8 cellular contexts compared by ENCODE assay signal in the genomic region with DNA sequence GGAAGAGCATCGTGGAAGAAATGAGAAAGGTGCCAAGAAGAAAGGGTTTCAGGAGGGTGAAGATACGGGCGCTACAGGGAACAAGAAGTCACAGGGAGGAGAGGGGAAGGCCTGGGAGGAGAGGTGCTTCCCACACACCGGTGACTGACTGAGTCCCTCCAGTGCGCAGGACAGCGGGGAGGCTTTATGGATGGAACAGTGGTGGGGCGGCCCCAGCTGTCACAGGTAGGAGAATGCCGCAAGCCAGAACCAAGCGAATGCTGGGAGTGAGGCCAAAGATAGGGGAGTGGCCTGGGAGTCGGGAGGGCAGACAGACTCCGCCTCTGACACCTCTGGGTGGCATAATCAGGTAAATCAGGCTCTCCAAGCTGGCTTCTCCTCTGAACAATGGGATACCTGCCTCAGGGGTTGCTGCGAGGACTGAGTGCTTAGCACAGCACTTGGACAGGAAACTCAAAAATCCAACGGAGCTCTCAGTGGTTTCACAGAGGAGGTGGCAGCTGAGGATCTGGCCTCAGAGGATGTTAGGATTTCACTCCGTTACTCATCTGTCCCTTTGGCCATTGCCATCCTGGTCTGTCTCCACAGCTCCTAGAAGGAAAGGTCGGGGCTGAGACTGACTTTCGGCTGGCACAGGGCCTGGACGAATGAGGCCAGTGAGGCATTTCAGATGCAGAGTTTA. TPM values are rescaled to one million over a fixed set of nuclear protein-coding genes. Genes with fewer than 3 reads are reported as not detected.
DNase-seq lines count a peak whose midpoint lies in the region; ATAC-seq and TF ChIP-seq lines count a peak whose summit lies in the region.

No MANE protein-coding gene starts in this region.

- H3K27me3 ChIP-seq in neutrophil (no peaks in the 10 kb centered on the region), thyroid gland (no peaks in the 10 kb centered on the region)

- no peaks in the 10 kb centered on the region for H4K20me1 ChIP-seq in OCI-LY7 (ENCODE audit: insufficient read depth, low read length)

- peak overlapping the region; percentile 86 for H2AFZ ChIP-seq in OCI-LY7 (ENCODE audit: low read length)

- intact Hi-C loops in OCI-LY7 (cut with micrococcal nuclease; ENCODE audit: unreplicated experiment) (loop anchor here (2.0 kb wide), 1 partner anchor 51 kb away; the partner anchor contains the start of gene DNAJC7), thyroid gland (cut with DNase I) (loop anchor here (10.0 kb wide), 1 partner anchor 231 kb away; the partner anchor contains the start of gene HAP1)
- intact Hi-C loops in activated T-helper 1 cell treated with anti-CD3 and anti-CD28 coated beads, Interleukin-12 subunit alpha, Interleukin-12 subunit beta, Interleukin-2, Interleukin-4 antibody, amounts not matched to agents 30 ng/mL and 10 ng/mL and 1 ng/mL, durations not matched to agents 14 hours and 24 hours and 36 hours (cut with micrococcal nuclease) = loop anchor here (1.0 to 5.0 kb wide), 8 partner anchors 36 to 856 kb away; partner anchors contain the start of genes BECN1, DHX58, DNAJC7 and KLHL11

- POLR2A ChIA-PET in OCI-LY7 (lab: Charles Lee) = interaction anchor here (0.6 to 1.3 kb wide), 9 partner anchors 29 to 234 kb away, joined by 3 to 10 read pairs (median 3); partner anchors contain the start of gene DNAJC7

- BruUV-seq in OCI-LY7 (replicated peaks; lab: Mats Ljungman, UMichigan) = no TSS peak

- peaks cover 8% of the 10 kb centered on the region for H3K36me3 Mint-ChIP-seq in activated T-helper 1 cell treated with anti-CD3 and anti-CD28 coated beads, Interleukin-12 subunit alpha, Interleukin-12 subunit beta, Interleukin-2, Interleukin-4 antibody, amounts not matched to agents 30 ng/mL and 10 ng/mL and 1 ng/mL, durations not matched to agents 14 hours and 24 hours and 36 hours (ENCODE audit: low read depth)

- CTCF ChIA-PET in OCI-LY7 (lab: Charles Lee; ENCODE audit: unreplicated experiment) = interaction anchor here (1.2 to 1.4 kb wide), 2 partner anchors 50 to 52 kb away, joined by 3 to 4 read pairs; no protein-coding TSS in a partner anchor

- ATAC-seq in GM18520 (IDR thresholded peaks at IDR 0.05; ENCODE audit: unreplicated experiment) = no peak

- H3K4me1 Mint-ChIP-seq in activated T-helper 1 cell treated with anti-CD3 and anti-CD28 coated beads, Interleukin-12 subunit alpha, Interleukin-12 subunit beta, Interleukin-2, Interleukin-4 antibody, amounts not matched to agents 30 ng/mL and 10 ng/mL and 1 ng/mL, durations not matched to agents 14 hours and 24 hours and 36 hours (ENCODE audit: low read depth) = peaks cover 25% of the 10 kb centered on the region

- 2% methylated on average over 15 to 16 of the region's 17 CpGs for WGBS in thyroid gland, 2 donors

- H3K9me3 ChIP-seq in OCI-LY7 (ENCODE audit: low read length) = no peaks in the 10 kb centered on the region
- no peaks in the 10 kb centered on the region for H3K9me3 ChIP-seq in neutrophil
- no peaks in the 10 kb centered on the region for H3K9me3 ChIP-seq in thyroid gland

- H3K36me3 ChIP-seq in OCI-LY7 (ENCODE audit: insufficient read depth, low read length) = peaks cover 18% of the 10 kb centered on the region
- peaks cover 4% of the 10 kb centered on the region for H3K36me3 ChIP-seq in neutrophil
- H3K36me3 ChIP-seq in thyroid gland = peaks cover 0 to 4% of the 10 kb centered on the region in 2 donors

- H3K4me1 ChIP-seq in OCI-LY7 (ENCODE audit: insufficient read depth, low read length, poor library complexity, severe bottlenecking) (peaks cover 35% of the 10 kb centered on the region), neutrophil (ENCODE audit: control insufficient read depth in 1 of 2, insufficient read depth in 1 of 2, low read depth in 1 of 2, low read length in 1 of 2) (peaks cover 20 to 22% of the 10 kb centered on the region in 2 experiments), thyroid gland (peaks cover 12 to 39% of the 10 kb centered on the region in 2 donors)

- H3K4me2 ChIP-seq in OCI-LY7 (ENCODE audit: low read length) = peak overlapping the region; percentile 98

- peak overlapping the region; percentile 92 for H3K4me3 ChIP-seq in OCI-LY7 (ENCODE audit: low read depth, low read length, poor library complexity, severe bottlenecking)
- peak overlapping the region; percentile 65 for H3K4me3 ChIP-seq in fibroblast of the aortic adventitia (ENCODE audit: low read depth, low read length)
- H3K4me3 ChIP-seq in neutrophil (ENCODE audit: low read depth in 1 of 2, low read length in 1 of 2) = peak overlapping the region; percentile 69 to 97
- peak overlapping the region in 2 of 3 donors; percentile 3 to 90 for H3K4me3 ChIP-seq in thyroid gland (replicated peaks in 1 of 3)

- no peaks in the 10 kb centered on the region for H3K9me3 Mint-ChIP-seq in activated T-helper 1 cell treated with anti-CD3 and anti-CD28 coated beads, Interleukin-12 subunit alpha, Interleukin-12 subunit beta, Interleukin-2, Interleukin-4 antibody, amounts not matched to agents 30 ng/mL and 10 ng/mL and 1 ng/mL, durations not matched to agents 14 hours and 24 hours and 36 hours

- peak overlapping the region; percentile 79 for H3K4me3 Mint-ChIP-seq in activated T-helper 1 cell treated with anti-CD3 and anti-CD28 coated beads, Interleukin-12 subunit alpha, Interleukin-12 subunit beta, Interleukin-2, Interleukin-4 antibody, amounts not matched to agents 30 ng/mL and 10 ng/mL and 1 ng/mL, durations not matched to agents 14 hours and 24 hours and 36 hours

- peak overlapping the region; percentile 82 for H3K27ac Mint-ChIP-seq in activated T-helper 1 cell treated with anti-CD3 and anti-CD28 coated beads, Interleukin-12 subunit alpha, Interleukin-12 subunit beta, Interleukin-2, Interleukin-4 antibody, amounts not matched to agents 30 ng/mL and 10 ng/mL and 1 ng/mL, durations not matched to agents 14 hours and 24 hours and 36 hours

- TF ChIP-seq CTCF in OCI-LY7 (conservative IDR thresholded peaks at IDR 0.05; ENCODE audit: low read length) (no peak), fibroblast of the aortic adventitia (IDR thresholded peaks at IDR 0.05; ENCODE audit: insufficient read depth, low read length) (no peak), neutrophil (IDR thresholded peaks at IDR 0.05) (no peak), thyroid gland (IDR thresholded peaks at IDR 0.05) (peak in 1 of 6 experiments; percentile 8)

- TF ChIP-seq POLR2A in thyroid gland (IDR thresholded peaks at IDR 0.05) = peak in 1 of 2 donors; percentile 57

- DNase-seq in DMS79 treated with DMSO at 0.1 percent for 48 hours (lab: John Stamatoyannopoulos, UW) (peak; percentile 94), HT-29 (ENCODE audit: low spot score) (peak; percentile 94), OCI-LY7 (ENCODE audit: low spot score) (peak; percentile 50), fibroblast of the aortic adventitia (ENCODE audit: low read depth) (peak; percentile 6), thyroid gland (peak; percentile 93 to 94)
- peak; percentile 54 for DNase-seq in activated T-helper 1 cell treated with anti-CD3 and anti-CD28 coated beads, Interleukin-12 subunit alpha, Interleukin-12 subunit beta, Interleukin-2, Interleukin-4 antibody, amounts not matched to agents 30 ng/mL and 10 ng/mL and 1 ng/mL, durations not matched to agents 14 hours and 24 hours and 36 hours (ENCODE audit: low spot score)

- no peaks in the 10 kb centered on the region for H3K9me2 ChIP-seq in OCI-LY7 (ENCODE audit: insufficient read depth, low read length)

- H3K27ac ChIP-seq in OCI-LY7 (ENCODE audit: low read depth, low read length, poor library complexity, severe bottlenecking) (peak overlapping the region; percentile 62), neutrophil (peak overlapping the region; percentile 80), thyroid gland (peak overlapping the region; percentile 61 to 91 (median 85))

- H3K79me2 ChIP-seq in OCI-LY7 (ENCODE audit: insufficient read depth, low read depth, low read length) = peaks cover 7% of the 10 kb centered on the region; the same call in 1 of the 2 replicates

- no peaks in the 10 kb centered on the region for H3K27me3 Mint-ChIP-seq in activated T-helper 1 cell treated with anti-CD3 and anti-CD28 coated beads, Interleukin-12 subunit alpha, Interleukin-12 subunit beta, Interleukin-2, Interleukin-4 antibody, amounts not matched to agents 30 ng/mL and 10 ng/mL and 1 ng/mL, durations not matched to agents 14 hours and 24 hours and 36 hours (ENCODE audit: insufficient read depth)

RNA-seq across cellular contexts. Expression of gene CNP, which starts 0.8 kb away (rescaled TPM):
- 73.2 and 88.3 TPM in 2 replicates for total RNA-seq in HT-29 (2014; rRNA removed; shearing (Covaris generic))
- 33.8 and 34.1 TPM in 2 replicates for total RNA-seq in OCI-LY7 (2014; rRNA removed; shearing (Covaris generic))
- total RNA-seq in OCI-LY7 (2022) (43.9 and 50.6 TPM in 2 replicates), fibroblast of the aortic adventitia (ENCODE audit: low replicate concordance) (64.3 and 84.2 TPM in 2 replicates), thyroid gland (10 to 100 TPM; 41.8 to 65.2 (median 53.8) TPM)
- 89.1 and 89.8 TPM in 2 replicates for total RNA-seq in activated T-helper 1 cell treated with anti-CD3 and anti-CD28 coated beads, Interleukin-12 subunit alpha, Interleukin-12 subunit beta, Interleukin-2, Interleukin-4 antibody, amounts not matched to agents 30 ng/mL and 10 ng/mL and 1 ng/mL, durations not matched to agents 14 hours and 24 hours and 36 hours

RNA-seq across cellular contexts. Expression of gene ODAD4, which starts 35.4 kb away (rescaled TPM):
- 0.55 and 0.64 TPM in 2 replicates for total RNA-seq in HT-29 (2014; rRNA removed; shearing (Covaris generic))
- total RNA-seq in OCI-LY7 (2014; rRNA removed; shearing (Covaris generic)) = 1.1 and 3.2 TPM in 2 replicates
- total RNA-seq in OCI-LY7 (2022) (1.3 TPM in 2 replicates), fibroblast of the aortic adventitia (ENCODE audit: low replicate concordance) (0.16 and 1.2 TPM in 2 replicates), thyroid gland (1 to 10 TPM; 3.0 to 8.2 (median 3.8) TPM)
- 0.39 and 0.73 TPM in 2 replicates for total RNA-seq in activated T-helper 1 cell treated with anti-CD3 and anti-CD28 coated beads, Interleukin-12 subunit alpha, Interleukin-12 subunit beta, Interleukin-2, Interleukin-4 antibody, amounts not matched to agents 30 ng/mL and 10 ng/mL and 1 ng/mL, durations not matched to agents 14 hours and 24 hours and 36 hours

RNA-seq across cellular contexts. Expression of gene ACLY, which starts 47.1 kb away (rescaled TPM):
- total RNA-seq in HT-29 (2014; rRNA removed; shearing (Covaris generic)) = 185 and 194 TPM in 2 replicates
- total RNA-seq in OCI-LY7 (2014; rRNA removed; shearing (Covaris generic)) = 102 and 105 TPM in 2 replicates
- 203 and 222 TPM in 2 replicates for total RNA-seq in OCI-LY7 (2022)
- 200 and 211 TPM in 2 replicates for total RNA-seq in activated T-helper 1 cell treated with anti-CD3 and anti-CD28 coated beads, Interleukin-12 subunit alpha, Interleukin-12 subunit beta, Interleukin-2, Interleukin-4 antibody, amounts not matched to agents 30 ng/mL and 10 ng/mL and 1 ng/mL, durations not matched to agents 14 hours and 24 hours and 36 hours
- total RNA-seq in fibroblast of the aortic adventitia (ENCODE audit: low replicate concordance) = 64.1 and 159 TPM in 2 replicates
- total RNA-seq in thyroid gland = 10 to 100 TPM; 62.6 to 85.2 (median 78.8) TPM

RNA-seq across cellular contexts. Expression of gene DNAJC7, which starts 51.4 kb away (rescaled TPM):
- 49.1 and 52.8 TPM in 2 replicates for total RNA-seq in HT-29 (2014; rRNA removed; shearing (Covaris generic))
- total RNA-seq in OCI-LY7 (2014; rRNA removed; shearing (Covaris generic)) = 76.4 and 87.1 TPM in 2 replicates
- total RNA-seq in OCI-LY7 (2022) = 118 and 124 TPM in 2 replicates
- 124 and 129 TPM in 2 replicates for total RNA-seq in activated T-helper 1 cell treated with anti-CD3 and anti-CD28 coated beads, Interleukin-12 subunit alpha, Interleukin-12 subunit beta, Interleukin-2, Interleukin-4 antibody, amounts not matched to agents 30 ng/mL and 10 ng/mL and 1 ng/mL, durations not matched to agents 14 hours and 24 hours and 36 hours
- 58.0 and 131 TPM in 2 replicates for total RNA-seq in fibroblast of the aortic adventitia (ENCODE audit: low replicate concordance)
- 10 to 100 TPM; 62.6 to 84.0 (median 65.6) TPM for total RNA-seq in thyroid gland

RNA-seq across cellular contexts. Expression of gene NKIRAS2, which starts 54.1 kb away (rescaled TPM):
- total RNA-seq in HT-29 (2014; rRNA removed; shearing (Covaris generic)) = 50.1 and 62.1 TPM in 2 replicates
- total RNA-seq in OCI-LY7 (2014; rRNA removed; shearing (Covaris generic)) = 34.8 and 40.2 TPM in 2 replicates
- total RNA-seq in OCI-LY7 (2022) (32.8 and 38.1 TPM in 2 replicates), fibroblast of the aortic adventitia (ENCODE audit: low replicate concordance) (17.1 and 27.1 TPM in 2 replicates), thyroid gland (10 to 100 TPM; 23.6 to 34.6 (median 26.6) TPM)
- 32.6 and 36.3 TPM in 2 replicates for total RNA-seq in activated T-helper 1 cell treated with anti-CD3 and anti-CD28 coated beads, Interleukin-12 subunit alpha, Interleukin-12 subunit beta, Interleukin-2, Interleukin-4 antibody, amounts not matched to agents 30 ng/mL and 10 ng/mL and 1 ng/mL, durations not matched to agents 14 hours and 24 hours and 36 hours

Comparison
In these comparisons a context has a peak if more than half of its experiments do, and no peak if none do; other contexts are left out.
1. DNase-seq: peak in every context shown above with its lines; median percentile 94 in DMS79 treated with DMSO at 0.1 percent for 48 hours; 94 in HT-29; 94 in thyroid gland; 54 in activated T-helper 1 cell treated with anti-CD3 and anti-CD28 coated beads, Interleukin-12 subunit alpha, Interleukin-12 subunit beta, Interleukin-2, Interleukin-4 antibody, amounts not matched to agents 30 ng/mL and 10 ng/mL and 1 ng/mL, durations not matched to agents 14 hours and 24 hours and 36 hours; 50 in OCI-LY7; 6 in fibroblast of the aortic adventitia.